In the genomic region with DNA sequence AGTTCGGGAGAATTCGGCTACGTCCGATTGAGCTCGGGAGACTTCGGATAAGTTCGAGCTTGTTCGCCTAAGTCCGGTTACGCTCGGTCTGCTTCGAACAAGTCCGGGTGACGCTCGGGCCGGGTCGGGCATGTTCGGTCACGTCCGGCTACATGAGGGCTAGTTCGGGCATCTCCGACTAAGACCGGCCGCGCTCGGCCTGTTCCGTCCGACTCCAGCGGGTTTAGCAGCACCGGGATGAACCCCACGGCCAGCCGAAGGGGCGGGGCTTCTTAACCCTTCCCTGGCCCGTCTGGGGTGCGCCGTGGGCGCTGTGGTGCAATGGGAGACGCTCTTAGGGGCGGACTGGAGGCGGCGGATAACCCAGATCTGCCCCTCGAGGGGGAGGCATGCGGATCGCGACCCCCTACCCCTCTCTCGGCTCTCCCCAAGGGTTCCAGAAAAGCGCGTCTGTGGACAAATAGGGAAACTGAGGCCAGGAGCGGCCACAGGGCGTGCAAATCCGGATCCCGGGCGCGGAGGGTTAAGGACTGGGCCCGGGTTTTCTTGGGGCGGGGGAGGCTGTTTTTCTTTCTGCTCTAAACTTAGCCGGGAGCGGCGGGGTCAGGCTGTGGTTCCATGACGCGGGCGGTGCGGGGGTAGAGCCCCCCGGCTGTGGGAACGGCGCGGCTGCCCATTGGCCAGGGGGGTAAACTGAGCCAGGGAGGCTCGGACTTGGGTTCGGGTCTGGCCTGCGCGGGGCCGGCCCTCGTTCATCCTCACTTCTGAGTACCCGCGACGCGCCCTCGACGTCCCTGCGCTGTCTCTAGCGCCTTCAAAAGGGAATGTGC, we compare ENCODE assay signal across 8 cellular contexts. TPM values are rescaled to one million over a fixed set of nuclear protein-coding genes. Genes with fewer than 3 reads are reported as not detected.
DNase-seq lines count a peak whose midpoint lies in the region; ATAC-seq, FAIRE-seq and TF ChIP-seq lines count a peak whose summit lies in the region.

No MANE protein-coding gene starts in this region.

- no peaks in the 10 kb centered on the region for H3K9me3 ChIP-seq in A673 (ENCODE audit: low read depth, low read length, poor library complexity, severe bottlenecking)
- no peaks in the 10 kb centered on the region for H3K9me3 ChIP-seq in keratinocyte (ENCODE audit: control insufficient read depth, low read depth, low read length)

- no peak overlapping the region for H3K27ac ChIP-seq in A673 (ENCODE audit: low read depth, low read length, poor library complexity, severe bottlenecking)
- H3K27ac ChIP-seq in keratinocyte (ENCODE audit: control insufficient read depth, insufficient read depth, low read length) = no peak overlapping the region

- peaks cover 34% of the 10 kb centered on the region for H3K4me1 Mint-ChIP-seq in chondrocyte (ENCODE audit: low read depth)

- DNase-seq in A673 (ENCODE audit: low spot score) (peak; percentile 97), NCI-H345 (lab: John Stamatoyannopoulos, UW) (peak; percentile 91), chondrocyte (ENCODE audit: low spot score) (peak; percentile 100), keratinocyte (ENCODE audit: low read depth, low spot score) (peak; percentile 97)
- DNase-seq in activated CD4-positive, alpha-beta T cell treated with anti-CD3 and anti-CD28 coated beads for 1 hour = peak; percentile 71
- peak; percentile 86 to 94 for DNase-seq in stimulated activated CD4-positive, alpha-beta T cell treated with anti-CD3 and anti-CD28 coated beads, Interleukin-12 subunit alpha, Interleukin-12 subunit beta, amount 100 ng/mL, for 24 hours (ENCODE audit: low read depth in 2 of 2)

- dilution Hi-C loops in keratinocyte (cut with MboI; ENCODE audit: extremely low pct_ligation_motif_present, low sequenced_read_pairs) = no loop called here

- H3K36me3 Mint-ChIP-seq in chondrocyte (ENCODE audit: low read depth) = no peaks in the 10 kb centered on the region

- H3K9me3 Mint-ChIP-seq in chondrocyte (ENCODE audit: low read depth) = no peaks in the 10 kb centered on the region

- intact Hi-C loops in A673 (cut with micrococcal nuclease; ENCODE audit: unreplicated experiment) = no loop called here

- no peaks in the 10 kb centered on the region for H3K79me2 ChIP-seq in keratinocyte (ENCODE audit: control insufficient read depth, insufficient read depth, low read length)

- H3K27me3 Mint-ChIP-seq in chondrocyte (ENCODE audit: low read depth) = peaks cover 8% of the 10 kb centered on the region

- no peaks in the 10 kb centered on the region for H3K9me1 ChIP-seq in keratinocyte (ENCODE audit: control insufficient read depth, extremely low read depth, insufficient read depth, low read length)

- H3K4me2 ChIP-seq in keratinocyte (ENCODE audit: control insufficient read depth, extremely low read depth, insufficient read depth, low read depth, low read length) = peak overlapping the region; percentile 74

- H3K27me3 ChIP-seq in A673 (replicated peaks; ENCODE audit: insufficient read depth, low read depth, low read length, poor library complexity) = peaks cover 35% of the 10 kb centered on the region
- peaks cover 31% of the 10 kb centered on the region for H3K27me3 ChIP-seq in keratinocyte (ENCODE audit: control insufficient read depth, extremely low read depth, insufficient read depth, low read length)

- ATAC-seq in GM18907 (IDR thresholded peaks at IDR 0.05; ENCODE audit: unreplicated experiment) = peak; percentile 93
- ATAC-seq in HG03159 (IDR thresholded peaks at IDR 0.05; ENCODE audit: unreplicated experiment) = peak; percentile 87

- TF ChIP-seq CTCF in A673 (conservative IDR thresholded peaks at IDR 0.05; ENCODE audit: low read depth, low read length) (no peak), chondrocyte (IDR thresholded peaks at IDR 0.05) (no peak), keratinocyte (optimal IDR thresholded peaks at IDR 0.05 in 1 of 3, IDR thresholded peaks at IDR 0.05 in 1 of 3, conservative IDR thresholded peaks at IDR 0.05 in 1 of 3; ENCODE audit: extremely low read depth in 1 of 3, insufficient read depth in 2 of 3, low read length in 3 of 3) (peak in 1 of 3 experiments; percentile 16)

- H4K20me1 ChIP-seq in keratinocyte (ENCODE audit: control insufficient read depth, extremely low read depth, insufficient read depth, low read length) = no peaks in the 10 kb centered on the region

- H2AFZ ChIP-seq in keratinocyte (ENCODE audit: control insufficient read depth, low read length) = peak overlapping the region; percentile 51

- CTCF ChIA-PET in A673 (lab: Charles Lee) = interaction anchor here (0.5 to 1.9 kb wide), 6 partner anchors 13 to 112 kb away, joined by 3 to 8 read pairs (median 4); no protein-coding TSS in a partner anchor

- peak overlapping the region; percentile 34 for H3K4me3 ChIP-seq in A673 (ENCODE audit: low read depth, low read length, poor library complexity, severe bottlenecking)
- H3K4me3 ChIP-seq in keratinocyte (ENCODE audit: control insufficient read depth in 2 of 3, extremely low read depth in 1 of 3, insufficient read depth in 2 of 3, low read depth in 1 of 3, low read length in 3 of 3) = peak overlapping the region in 2 of 3 experiments; percentile 12 to 49

- no TSS peak for BruUV-seq in A673 (replicated peaks; lab: Mats Ljungman, UMichigan)

- H3K4me3 Mint-ChIP-seq in chondrocyte (ENCODE audit: unreplicated experiment) = peak overlapping the region; percentile 73

- POLR2A ChIA-PET in A673 (lab: Charles Lee; ENCODE audit: low non-redundant PET) = interaction anchor here (1.2 kb wide), 1 partner anchor 57 kb away, joined by 5 read pairs; the partner anchor contains the start of gene JUND

- H3K9ac ChIP-seq in keratinocyte (ENCODE audit: control insufficient read depth, extremely low read depth, insufficient read depth, low read length) = peak overlapping the region; percentile 33

- H3K36me3 ChIP-seq in A673 (ENCODE audit: insufficient read depth, low read length, poor library complexity, severe bottlenecking) (no peaks in the 10 kb centered on the region), keratinocyte (ENCODE audit: control insufficient read depth in 2 of 2, extremely low read depth in 1 of 2, insufficient read depth in 2 of 2, low read length in 2 of 2) (no peaks in the 10 kb centered on the region)

- FAIRE-seq in keratinocyte (lab: Jason Lieb, UNC) = peak; percentile 94

- H3K27ac Mint-ChIP-seq in chondrocyte (ENCODE audit: unreplicated experiment) = peak overlapping the region; percentile 92

- H3K4me1 ChIP-seq in A673 (ENCODE audit: insufficient read depth, low read length, poor library complexity, severe bottlenecking) (peaks cover 6% of the 10 kb centered on the region), keratinocyte (ENCODE audit: control insufficient read depth, extremely low read depth, insufficient read depth, low read length) (peaks cover 7% of the 10 kb centered on the region)

RNA-seq across cellular contexts. Expression of gene PDE4C, which starts 1.5 kb away (rescaled TPM):
- total RNA-seq in A673 (2021) = not detected in 2 replicates
- 2.9 to 3.4 TPM in 2 of 3 replicates, not detected in the other for total RNA-seq in chondrocyte
- 0.03 TPM in 1 of 3 replicates, not detected in the others for polyA plus RNA-seq in keratinocyte
- polyA plus RNA-seq in keratinocyte (2011; ENCODE audit: low read depth) = not detected
- not detected in 2 replicates for polyA plus RNA-seq in keratinocyte (2011; cell fraction: cytosol; rRNA removed)
- 0.20 and 0.31 TPM in 2 replicates for polyA plus RNA-seq in keratinocyte (2011; cell fraction: nucleus; rRNA removed)
- polyA plus RNA-seq in keratinocyte (2012; ENCODE audit: low replicate concordance) = not detected in 2 replicates
- polyA minus RNA-seq in keratinocyte = not detected in 3 replicates
- polyA minus RNA-seq in keratinocyte (2011; cell fraction: cytosol; rRNA and poly(A)+ RNA removed) = not detected
- not detected in 2 replicates for polyA minus RNA-seq in keratinocyte (2011; cell fraction: nucleus; rRNA and poly(A)+ RNA removed)

RNA-seq across cellular contexts. Expression of gene RAB3A, which starts 20.9 kb away (rescaled TPM):
- 2.9 and 4.2 TPM in 2 replicates for total RNA-seq in A673 (2021)
- 3.4 to 6.1 TPM (median 3.8 TPM) in 3 replicates for total RNA-seq in chondrocyte
- 0.30 to 0.92 TPM (median 0.56 TPM) in 3 replicates for polyA plus RNA-seq in keratinocyte
- 0.46 TPM for polyA plus RNA-seq in keratinocyte (2011; ENCODE audit: low read depth)
- polyA plus RNA-seq in keratinocyte (2011; cell fraction: cytosol; rRNA removed) = 0.46 and 0.86 TPM in 2 replicates
- 0.55 and 0.56 TPM in 2 replicates for polyA plus RNA-seq in keratinocyte (2011; cell fraction: nucleus; rRNA removed)
- polyA plus RNA-seq in keratinocyte (2012; ENCODE audit: low replicate concordance) = 0.62 and 1.0 TPM in 2 replicates
- 0.48 to 6.9 TPM (median 4.0 TPM) in 3 replicates for polyA minus RNA-seq in keratinocyte
- polyA minus RNA-seq in keratinocyte (2011; cell fraction: cytosol; rRNA and poly(A)+ RNA removed) = 2.1 TPM
- polyA minus RNA-seq in keratinocyte (2011; cell fraction: nucleus; rRNA and poly(A)+ RNA removed) = 0.39 and 0.42 TPM in 2 replicates

RNA-seq across cellular contexts. Expression of gene MPV17L2, which starts 31.7 kb away (rescaled TPM):
- total RNA-seq in A673 (2021) (20.2 and 21.3 TPM in 2 replicates), chondrocyte (10.9 to 14.2 TPM (median 12.8 TPM) in 3 replicates)
- 26.3 to 39.8 TPM (median 26.8 TPM) in 3 replicates for polyA plus RNA-seq in keratinocyte
- polyA plus RNA-seq in keratinocyte (2011; ENCODE audit: low read depth) = 1.7 TPM
- 32.5 and 45.0 TPM in 2 replicates for polyA plus RNA-seq in keratinocyte (2011; cell fraction: cytosol; rRNA removed)
- 19.1 and 29.2 TPM in 2 replicates for polyA plus RNA-seq in keratinocyte (2011; cell fraction: nucleus; rRNA removed)
- 15.8 and 27.7 TPM in 2 replicates for polyA plus RNA-seq in keratinocyte (2012; ENCODE audit: low replicate concordance)
- 22.0 to 49.3 TPM (median 47.2 TPM) in 3 replicates for polyA minus RNA-seq in keratinocyte
- 34.1 TPM for polyA minus RNA-seq in keratinocyte (2011; cell fraction: cytosol; rRNA and poly(A)+ RNA removed)
- polyA minus RNA-seq in keratinocyte (2011; cell fraction: nucleus; rRNA and poly(A)+ RNA removed) = 10.8 and 12.0 TPM in 2 replicates

RNA-seq across cellular contexts. Expression of gene IQCN, which starts 49.5 kb away (rescaled TPM):
- 10.2 and 12.0 TPM in 2 replicates for total RNA-seq in A673 (2021)
- total RNA-seq in chondrocyte = 1.6 to 4.0 TPM (median 2.4 TPM) in 3 replicates
- polyA plus RNA-seq in keratinocyte = 0.02 to 0.06 TPM in 2 of 3 replicates, not detected in the other
- polyA plus RNA-seq in keratinocyte (2011; ENCODE audit: low read depth) = not detected
- not detected in 2 replicates for polyA plus RNA-seq in keratinocyte (2011; cell fraction: cytosol; rRNA removed)
- 0.69 and 3.8 TPM in 2 replicates for polyA plus RNA-seq in keratinocyte (2011; cell fraction: nucleus; rRNA removed)
- 0.02 and 0.34 TPM in 2 replicates for polyA plus RNA-seq in keratinocyte (2012; ENCODE audit: low replicate concordance)
- 0.26 to 0.46 TPM in 2 of 3 replicates, not detected in the other for polyA minus RNA-seq in keratinocyte
- not detected for polyA minus RNA-seq in keratinocyte (2011; cell fraction: cytosol; rRNA and poly(A)+ RNA removed)
- 0.84 and 2.8 TPM in 2 replicates for polyA minus RNA-seq in keratinocyte (2011; cell fraction: nucleus; rRNA and poly(A)+ RNA removed)

RNA-seq across cellular contexts. Expression of gene IFI30, which starts 51.1 kb away (rescaled TPM):
- not detected in 2 replicates for total RNA-seq in A673 (2021)
- total RNA-seq in chondrocyte = 0.33 to 2.1 TPM (median 1.7 TPM) in 3 replicates
- 28.1 to 72.7 TPM (median 31.3 TPM) in 3 replicates for polyA plus RNA-seq in keratinocyte
- polyA plus RNA-seq in keratinocyte (2011; ENCODE audit: low read depth) = 1.4 TPM
- 35.2 and 51.3 TPM in 2 replicates for polyA plus RNA-seq in keratinocyte (2011; cell fraction: cytosol; rRNA removed)
- polyA plus RNA-seq in keratinocyte (2011; cell fraction: nucleus; rRNA removed) = 40.5 and 44.3 TPM in 2 replicates
- 24.7 and 25.7 TPM in 2 replicates for polyA plus RNA-seq in keratinocyte (2012; ENCODE audit: low replicate concordance)
- 17.7 to 74.4 TPM (median 35.2 TPM) in 3 replicates for polyA minus RNA-seq in keratinocyte
- polyA minus RNA-seq in keratinocyte (2011; cell fraction: cytosol; rRNA and poly(A)+ RNA removed) = 50.3 TPM
- polyA minus RNA-seq in keratinocyte (2011; cell fraction: nucleus; rRNA and poly(A)+ RNA removed) = 16.6 and 30.2 TPM in 2 replicates
